ENCODE assay signal across 11 cellular contexts in genomic region chr15:91572110-91572509, GRCh38.
A peak's percentile ranks its signal among the peaks of the same experiment; 100 is the strongest.
DNase-seq lines count a peak whose midpoint lies in the region; ATAC-seq and TF ChIP-seq lines count a peak whose summit lies in the region.
"Had no signal": no experiment of that assay in that cellular context is flagged by ENCODE, and none has a peak within 500 bp of the region (broad histone marks: within the 10 kb centered on the region; RNA-seq: fewer than 3 reads in every experiment).

No MANE protein-coding gene starts in this region.

- intact Hi-C loops in thyroid gland (cut with DNase I) = no loop called here

- no peak overlapping the region for H3K9ac ChIP-seq in BLaER1

- 0 out of 2 replicates have a peak overlapping the region, but pooled peaks have one; percentile 4 for H3K4me2 ChIP-seq in BLaER1

- no peaks in the 10 kb centered on the region for H3K9me3 ChIP-seq in BLaER1
- no peaks in the 10 kb centered on the region for H3K9me3 ChIP-seq in thyroid gland
- H3K9me3 ChIP-seq: tibial nerve had no signal

- 57 to 59% methylated on average over 5 of the region's 5 CpGs for WGBS in thyroid gland, 2 donors

- ATAC-seq in esophagus mucosa (peak; percentile 22), HG02623 (IDR thresholded peaks at IDR 0.05; ENCODE audit: unreplicated experiment) (no peak), GM19395 (IDR thresholded peaks at IDR 0.05; ENCODE audit: unreplicated experiment) (no peak), HG03460 (IDR thresholded peaks at IDR 0.05; ENCODE audit: unreplicated experiment) (no peak)
- ATAC-seq: natural killer cell treated with Interleukin-12 subunit alpha and Interleukin-12 subunit beta and Interleukin-15 and Interleukin-18, amount 100 ng/mL, for 72 hours had no signal

- no peak for TF ChIP-seq POLR2A in thyroid gland (IDR thresholded peaks at IDR 0.05)

- H4K20me1 ChIP-seq in BLaER1 = no peaks in the 10 kb centered on the region

- peaks cover 5% of the 10 kb centered on the region for H3K4me1 ChIP-seq in BLaER1
- H3K4me1 ChIP-seq in thyroid gland = no peaks in the 10 kb centered on the region
- H3K4me1 ChIP-seq: tibial nerve had no signal

- H3K27me3 ChIP-seq in BLaER1 = no peaks in the 10 kb centered on the region
- H3K27me3 ChIP-seq in thyroid gland = no peaks in the 10 kb centered on the region
- H3K27me3 ChIP-seq: dorsolateral prefrontal cortex, tibial nerve had no signal

- TF ChIP-seq CTCF in thyroid gland (IDR thresholded peaks at IDR 0.05) = no peak

- H3K36me3 ChIP-seq in BLaER1 (no peaks in the 10 kb centered on the region), thyroid gland (no peaks in the 10 kb centered on the region)
- H3K36me3 ChIP-seq: tibial nerve had no signal

- H3K27ac ChIP-seq in BLaER1 (no peak overlapping the region), thyroid gland (no peak overlapping the region)
- H3K27ac ChIP-seq: dorsolateral prefrontal cortex, tibial nerve had no signal

- H3K4me3 ChIP-seq in BLaER1 = no peak overlapping the region
- no peak overlapping the region for H3K4me3 ChIP-seq in thyroid gland (replicated peaks in 1 of 3)
- H3K4me3 ChIP-seq: dorsolateral prefrontal cortex, tibial nerve had no signal

- DNase-seq in M059J (ENCODE audit: low read depth) (peak; percentile 95), NCI-H69 (lab: John Stamatoyannopoulos, UW) (peak; percentile 99), thyroid gland (no peak)
- DNase-seq: dorsolateral prefrontal cortex had no signal

Comparison
In these comparisons a context has a peak if more than half of its experiments do, and no peak if none do; other contexts are left out.
1. DNase-seq: peak in M059J (single experiment) and NCI-H69 (single experiment); none in thyroid gland (0 of 2).